ENCODE assay signal across 7 cellular contexts in genomic region chr10:78072504-78072903, GRCh38.
"Had no signal": no experiment of that assay in that cellular context is flagged by ENCODE, and none has a peak within 500 bp of the region (broad histone marks: within the 10 kb centered on the region; RNA-seq: fewer than 3 reads in every experiment).

No MANE protein-coding gene starts in this region.

- H2AFZ ChIP-seq: GM23338 had no signal

- H3K4me1 Mint-ChIP-seq: IgD-negative memory B cell had no signal

- ATAC-seq: GM23338 had no signal

- DNase-seq: H9, HCEC 1CT had no signal

- FAIRE-seq: H1, H54, HTR-8/SVneo had no signal

- H3K4me3 Mint-ChIP-seq: GM23338, H9, IgD-negative memory B cell had no signal

- H3K4me2 ChIP-seq: GM23338 had no signal

- H3K4me3 ChIP-seq: GM23338 had no signal

- H3K27ac Mint-ChIP-seq: GM23338 had no signal
